Comparison of ENCODE assay signal across 19 cellular contexts in the genomic region with DNA sequence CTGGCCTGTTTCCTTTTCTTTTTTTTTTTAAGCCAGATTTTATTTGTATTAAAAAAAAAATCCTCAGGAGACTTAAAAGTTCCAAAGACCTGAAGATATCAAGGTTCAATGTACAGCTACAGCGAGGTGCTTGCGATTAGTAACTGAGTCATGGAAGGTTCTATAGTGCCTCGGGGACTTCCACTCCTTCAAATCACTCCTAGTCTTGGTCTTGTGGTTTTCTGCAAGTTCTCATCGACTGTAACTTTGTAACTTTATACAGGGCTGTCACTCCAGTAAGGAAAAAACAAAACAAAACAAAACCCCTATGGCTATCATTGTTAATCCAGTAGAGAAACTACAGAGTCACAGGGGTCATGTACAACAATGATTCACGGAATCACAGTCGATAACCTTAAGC. TPM values are rescaled to one million over a fixed set of nuclear protein-coding genes. Genes with fewer than 3 reads are reported as not detected.
"Had no signal": no experiment of that assay in that cellular context is flagged by ENCODE, and none has a peak within 500 bp of the region (broad histone marks: within the 10 kb centered on the region; RNA-seq: fewer than 3 reads in every experiment).

No MANE protein-coding gene starts in this region.

- H3K4me3 ChIP-seq: dorsolateral prefrontal cortex, heart right ventricle, thoracic aorta, uterus had no signal

- ATAC-seq: heart right ventricle; left ventricle myocardium superior; stimulated activated naive CD8-positive, alpha-beta T cell treated with anti-CD3 and anti-CD28 coated beads, Interleukin-15, amount 100 ng/mL, for 72 hours had no signal

- H3K27ac ChIP-seq: heart right ventricle, thoracic aorta, uterus had no signal

- H3K36me3 Mint-ChIP-seq: activated naive CD4-positive, alpha-beta T cell treated with anti-CD3 and anti-CD28 coated beads, Interleukin-2, amount 50 U/mL, for 72 hours; brain had no signal

- FAIRE-seq: endometrium, frontal cortex, keratinocyte had no signal

- H3K27ac Mint-ChIP-seq: activated naive CD4-positive, alpha-beta T cell treated with anti-CD3 and anti-CD28 coated beads, Interleukin-2, amount 50 U/mL, for 72 hours; brain; nephron; stimulated activated naive CD8-positive, alpha-beta T cell treated with anti-CD3 and anti-CD28 coated beads, Interleukin-15, amount 100 ng/mL, for 72 hours had no signal

- DNase-seq: activated CD4-positive, alpha-beta T cell treated with anti-CD3 and anti-CD28 coated beads, Interleukin-2, amount 50 U/mL, for 1 hour; activated effector memory CD4-positive, alpha-beta T cell treated with Interleukin-2 at 50 U/mL for 16 hours; amygdala; cerebellar nuclear complex; dorsolateral prefrontal cortex; heart right ventricle; left ventricle myocardium superior; mesendoderm; stimulated activated CD4-positive, alpha-beta T cell treated with anti-CD3 and anti-CD28 coated beads, Interleukin-15, amount 100 ng/mL, for 24 hours; stimulated activated CD4-positive, alpha-beta T cell treated with anti-CD3 and anti-CD28 coated beads, Interleukin-4, amount 100 ng/mL, for 24 hours; stimulated activated naive CD8-positive, alpha-beta T cell treated with anti-CD3 and anti-CD28 coated beads, Interleukin-15, amount 100 ng/mL, for 72 hours; uterus had no signal

- H3K27me3 Mint-ChIP-seq: stimulated activated naive CD8-positive, alpha-beta T cell treated with anti-CD3 and anti-CD28 coated beads, Interleukin-15, amount 100 ng/mL, for 72 hours had no signal

- H3K27me3 ChIP-seq: dorsolateral prefrontal cortex, heart right ventricle, uterus had no signal

- H3K4me1 Mint-ChIP-seq: brain; stimulated activated naive CD8-positive, alpha-beta T cell treated with anti-CD3 and anti-CD28 coated beads, Interleukin-15, amount 100 ng/mL, for 72 hours had no signal

- H3K36me3 ChIP-seq: heart right ventricle, thoracic aorta, uterus had no signal

- H3K9me3 ChIP-seq: thoracic aorta, uterus had no signal

- H3K9me3 Mint-ChIP-seq: activated naive CD4-positive, alpha-beta T cell treated with anti-CD3 and anti-CD28 coated beads, Interleukin-2, amount 50 U/mL, for 72 hours; brain; nephron; stimulated activated naive CD8-positive, alpha-beta T cell treated with anti-CD3 and anti-CD28 coated beads, Interleukin-15, amount 100 ng/mL, for 72 hours had no signal

- H3K4me3 Mint-ChIP-seq: brain; nephron; stimulated activated naive CD8-positive, alpha-beta T cell treated with anti-CD3 and anti-CD28 coated beads, Interleukin-15, amount 100 ng/mL, for 72 hours had no signal

RNA-seq across cellular contexts. Expression of gene SELENOP, which starts 39.7 kb away (rescaled TPM):
- total RNA-seq: activated naive CD4-positive, alpha-beta T cell treated with anti-CD3 and anti-CD28 coated beads, Interleukin-2, amount 50 U/mL, for 72 hours had no signal
